ENCODE assay signal across 9 cellular contexts in genomic region chr13:20193924-20194631, GRCh38. TPM values are rescaled to one million over a fixed set of nuclear protein-coding genes. Genes with fewer than 3 reads are reported as not detected.
DNase-seq lines count a peak whose midpoint lies in the region; TF ChIP-seq lines count a peak whose summit lies in the region.
"Had no signal": no experiment of that assay in that cellular context is flagged by ENCODE, and none has a peak within 500 bp of the region (broad histone marks: within the 10 kb centered on the region; RNA-seq: fewer than 3 reads in every experiment).

No MANE protein-coding gene starts in this region.

- H4K8ac ChIP-seq in neuronal stem cell (ENCODE audit: low read depth, low read length), result no peak overlapping the region

- H3K4me3 ChIP-seq in GM12865 (ENCODE audit: low read depth, low read length) (peak overlapping the region; percentile 58), HUES64 (ENCODE audit: low read length) (peak overlapping the region; percentile 42), coronary artery (peak overlapping the region; percentile 75), neuronal stem cell (ENCODE audit: low read length in 2 of 2) (no peak overlapping the region), brain microvascular endothelial cell (ENCODE audit: low read depth, low read length) (no peak overlapping the region)

- H3K27me3 ChIP-seq in HUES64 (ENCODE audit: insufficient read depth, low read length) (peaks cover 89% of the 10 kb centered on the region), neuronal stem cell (ENCODE audit: control insufficient read depth in 3 of 3, insufficient read depth in 3 of 3, low read depth in 1 of 3, low read length in 3 of 3) (peaks cover 25 to 77% (median 67%) of the 10 kb centered on the region in 3 experiments), brain microvascular endothelial cell (replicated peaks) (peaks cover 58% of the 10 kb centered on the region)

- no peak overlapping the region for H3K4ac ChIP-seq in neuronal stem cell (ENCODE audit: low read length)

- in situ Hi-C loops in brain microvascular endothelial cell (cut with HindIII; ENCODE audit: low pct_ligation_motif_present, low sequenced_read_pairs), result loop anchor here (25.0 kb wide), 1 partner anchor 218 kb away; no protein-coding TSS in a partner anchor

- H2AFZ ChIP-seq in neuronal stem cell (ENCODE audit: low read length), result peak overlapping the region; percentile 89

- no peak overlapping the region for H3K23ac ChIP-seq in neuronal stem cell (ENCODE audit: low read depth, low read length, poor library complexity)

- DNase-seq in GM12865 (ENCODE audit: low read depth) (peak; percentile 66), coronary artery (ENCODE audit: low spot score) (peak; percentile 61), neuronal stem cell (ENCODE audit: low spot score) (no peak), AG20443 (ENCODE audit: low spot score) (no peak), SHP77 (lab: John Stamatoyannopoulos, UW) (no peak), middle frontal gyrus (ENCODE audit: extremely low spot score, low spot score) (no peak), brain microvascular endothelial cell (no peak)
- DNase-seq: midbrain had no signal

- H3K4me1 ChIP-seq in HUES64 (ENCODE audit: insufficient read depth, low read length) (0 out of 2 replicates have a peak, but pooled peaks cover 7% of the 10 kb centered on the region), neuronal stem cell (ENCODE audit: control insufficient read depth in 2 of 2, insufficient read depth in 1 of 2, low read depth in 1 of 2, low read length in 2 of 2) (peaks cover 3 to 6% of the 10 kb centered on the region in 2 donors)

- H3K9ac ChIP-seq in HUES64 (ENCODE audit: low read depth, low read length) (no peak overlapping the region), neuronal stem cell (ENCODE audit: low read depth, low read length, poor library complexity) (no peak overlapping the region)

- no peak overlapping the region for H2BK12ac ChIP-seq in neuronal stem cell (ENCODE audit: low read length)

- TF ChIP-seq CTCF in GM12865 (IDR thresholded peaks at IDR 0.05; ENCODE audit: insufficient read depth, low read depth, low read length, missing control alignments), result no peak
- TF ChIP-seq CTCF in coronary artery (IDR thresholded peaks at IDR 0.05), result no peak
- no peak for TF ChIP-seq CTCF in brain microvascular endothelial cell (IDR thresholded peaks at IDR 0.05; ENCODE audit: low read depth, low read length, missing control alignments)

- no peak overlapping the region for H3K18ac ChIP-seq in neuronal stem cell (ENCODE audit: low read length)

- no peak overlapping the region for H2BK5ac ChIP-seq in neuronal stem cell (ENCODE audit: low read length)

- H3K36me3 ChIP-seq in HUES64 (ENCODE audit: insufficient read depth, low read length) (no peaks in the 10 kb centered on the region), neuronal stem cell (replicated peaks in 1 of 2; ENCODE audit: control insufficient read depth in 2 of 2, insufficient read depth in 2 of 2, low read length in 2 of 2) (no peaks in the 10 kb centered on the region), brain microvascular endothelial cell (replicated peaks) (no peaks in the 10 kb centered on the region)

- H3K4me2 ChIP-seq in neuronal stem cell (ENCODE audit: insufficient read depth, low read length, poor library complexity, severe bottlenecking), result peak overlapping the region; percentile 96

- no peak overlapping the region for H4K91ac ChIP-seq in neuronal stem cell (ENCODE audit: low read depth, low read length, poor library complexity)

- no peak overlapping the region for H2AK5ac ChIP-seq in neuronal stem cell (ENCODE audit: low read depth, low read length)

- no peaks in the 10 kb centered on the region for H3K79me1 ChIP-seq in neuronal stem cell (ENCODE audit: low read depth, low read length)

- no peak overlapping the region for H2BK15ac ChIP-seq in neuronal stem cell (ENCODE audit: low read length)

- no peak overlapping the region for H3K14ac ChIP-seq in neuronal stem cell (ENCODE audit: low read length)

- no peaks in the 10 kb centered on the region for H3K9me3 ChIP-seq in HUES64 (ENCODE audit: insufficient read depth, low read depth, low read length)
- peaks cover 2 to 3% of the 10 kb centered on the region in 2 donors for H3K9me3 ChIP-seq in neuronal stem cell (replicated peaks in 1 of 2; ENCODE audit: control insufficient read depth in 2 of 2, insufficient read depth in 1 of 2, low read depth in 1 of 2, low read length in 2 of 2)

- H3K27ac ChIP-seq in HUES64 (ENCODE audit: low read depth, low read length) (no peak overlapping the region), coronary artery (no peak overlapping the region), neuronal stem cell (replicated peaks; ENCODE audit: low read length) (no peak overlapping the region), brain microvascular endothelial cell (no peak overlapping the region)

- 12% methylated on average over 26 of the region's 26 CpGs for WGBS in HUES64
- WGBS in neuronal stem cell (ENCODE audit: extremely low coverage in 2 of 2, insufficient read length in 2 of 2, insufficient replicate concordance in 1 of 2), 2 donors, result no CpG with 5 or more reads among the region's 26 CpGs

- H2BK120ac ChIP-seq in neuronal stem cell (ENCODE audit: low read depth, low read length), result no peak overlapping the region

RNA-seq across cellular contexts. Expression of gene GJB2, which starts 1.3 kb away (rescaled TPM):
- polyA plus RNA-seq in HUES64 (2013, experiment 1 of 2), result 0.15 TPM
- not detected for polyA plus RNA-seq in HUES64 (2013, experiment 2 of 2)
- 0.08 TPM for polyA plus RNA-seq in neuronal stem cell (2013, experiment 1 of 2)
- 0.03 TPM for polyA plus RNA-seq in neuronal stem cell (2013, experiment 2 of 2)

RNA-seq across cellular contexts. Expression of gene GJA3, which starts 33.2 kb away (rescaled TPM):
- polyA plus RNA-seq in HUES64 (2013, experiment 1 of 2), result 0.10 TPM
- 0.19 TPM for polyA plus RNA-seq in HUES64 (2013, experiment 2 of 2)
- polyA plus RNA-seq in neuronal stem cell (2013, experiment 1 of 2), result 0.21 TPM
- polyA plus RNA-seq in neuronal stem cell (2013, experiment 2 of 2), result 0.28 TPM

RNA-seq across cellular contexts. Expression of gene GJB6, which starts 38.0 kb away (rescaled TPM):
- polyA plus RNA-seq in HUES64 (2013, experiment 1 of 2), result not detected
- not detected for polyA plus RNA-seq in HUES64 (2013, experiment 2 of 2)
- not detected for polyA plus RNA-seq in neuronal stem cell (2013, experiment 1 of 2)
- not detected for polyA plus RNA-seq in neuronal stem cell (2013, experiment 2 of 2)

Comparison
In these comparisons a context has a peak if more than half of its experiments do, and no peak if none do; other contexts are left out.
1. DNase-seq: peak in GM12865 (single experiment) and coronary artery (single experiment); none in neuronal stem cell (single experiment), AG20443 (single experiment), SHP77 (0 of 2), middle frontal gyrus (single experiment) and brain microvascular endothelial cell (single experiment).
2. H3K4me3 ChIP-seq: peak in GM12865 (single experiment), HUES64 (single experiment) and coronary artery (single experiment); none in neuronal stem cell (0 of 2) and brain microvascular endothelial cell (single experiment).